35 cellular contexts compared by ENCODE assay signal in genomic region chr6:164045082-164045481, GRCh38.
"Had no signal": no experiment of that assay in that cellular context is flagged by ENCODE, and none has a peak within 500 bp of the region (broad histone marks: within the 10 kb centered on the region; RNA-seq: fewer than 3 reads in every experiment).

No MANE protein-coding gene starts in this region.

- ATAC-seq: activated CD4-positive, alpha-beta T cell treated with anti-CD3 and anti-CD28 coated beads for 36 hours; activated CD8-positive, alpha-beta memory T cell treated with anti-CD3 and anti-CD28 coated beads, Interleukin-2, amount 10 ng/mL, durations not matched to agents 7 days and 5 days; activated CD8-positive, alpha-beta T cell treated with anti-CD3 and anti-CD28 coated beads, Interleukin-2, amount 10 ng/mL, durations not matched to agents 7 days and 5 days; activated naive CD4-positive, alpha-beta T cell treated with anti-CD3 and anti-CD28 coated beads, Interleukin-2, amount 50 U/mL, for 72 hours; foreskin keratinocyte; gastrocnemius medialis; T-helper 17 cell had no signal

- H3K36me3 ChIP-seq: ascending aorta, breast epithelium, cardiac muscle cell, colonic mucosa, esophagus muscularis mucosa, gastrocnemius medialis, heart right ventricle had no signal

- H3K9me3 ChIP-seq: ascending aorta, breast epithelium, colonic mucosa, esophagus muscularis mucosa, gastrocnemius medialis had no signal

- H3K9me3 Mint-ChIP-seq: activated CD4-positive, alpha-beta memory T cell treated with anti-CD3 and anti-CD28 coated beads for 36 hours; activated CD4-positive, alpha-beta T cell treated with anti-CD3 and anti-CD28 coated beads, Interleukin-2, amount 10 ng/mL, durations not matched to agents 24 days and 14 days; activated naive CD8-positive, alpha-beta T cell treated with anti-CD3 and anti-CD28 coated beads, Interleukin-2, amount 10 ng/mL, durations not matched to agents 7 days and 5 days; activated T-helper 1 cell treated with anti-CD3 and anti-CD28 coated beads, Interleukin-12 subunit alpha, Interleukin-12 subunit beta, Interleukin-2, Interleukin-4 antibody, amounts not matched to agents 30 ng/mL and 10 ng/mL and 1 ng/mL, durations not matched to agents 14 hours and 24 hours and 36 hours; activated T-helper 2 cell treated with anti-CD3 and anti-CD28 coated beads, Interferon-gamma antibody, Interleukin-2, Interleukin-4, amounts not matched to agents 10 μg/mL and 5 μg/mL and 100 μg/mL, durations not matched to agents 14 hours and 24 hours and 36 hours; T-helper 2 cell treated with Interferon-gamma antibody and Interleukin-4, amounts not matched to agents 5 μg/mL and 100 μg/mL, for 36 hours had no signal

- DNase-seq: activated CD4-positive, alpha-beta memory T cell treated with anti-CD3 and anti-CD28 coated beads for 36 hours; activated CD4-positive, alpha-beta T cell treated with anti-CD3 and anti-CD28 coated beads for 36 hours; activated CD4-positive, alpha-beta T cell treated with anti-CD3 and anti-CD28 coated beads, Interleukin-2, amount 10 ng/mL, durations not matched to agents 24 days and 14 days; activated CD4-positive, CD25-positive, alpha-beta regulatory T cell; activated CD4-positive, CD25-positive, alpha-beta regulatory T cell treated with anti-CD3 and anti-CD28 coated beads, Interleukin-2, amount 50 U/mL, for 72 hours; activated CD8-positive, alpha-beta memory T cell treated with anti-CD3 and anti-CD28 coated beads, Interleukin-2, amount 10 ng/mL, durations not matched to agents 7 days and 5 days; activated CD8-positive, alpha-beta memory T cell treated with anti-CD3 and anti-CD28 coated beads, Interleukin-2, amount 50 U/mL, for 4 hours; activated CD8-positive, alpha-beta T cell treated with anti-CD3 and anti-CD28 coated beads, Interleukin-2, amount 10 ng/mL, durations not matched to agents 7 days and 5 days; activated effector memory CD4-positive, alpha-beta T cell treated with anti-CD3 and anti-CD28 coated beads, Interleukin-2, amount 50 U/mL, for 16 hours; activated naive CD4-positive, alpha-beta T cell treated with anti-CD3 and anti-CD28 coated beads, Interleukin-2, amount 10 ng/mL, durations not matched to agents 7 days and 5 days; activated naive CD8-positive, alpha-beta T cell treated with anti-CD3 and anti-CD28 coated beads, Interleukin-2, amount 10 ng/mL, durations not matched to agents 7 days and 5 days; activated T-cell treated with anti-CD3 and anti-CD28 coated beads, Interleukin-2, amount 50 U/mL, for 1 hour; activated T-cell treated with anti-CD3 and anti-CD28 coated beads, Interleukin-2, amount 50 U/mL, for 48 hours; central memory CD4-positive, alpha-beta T cell; cerebellar nuclear complex; colonic mucosa; dorsolateral prefrontal cortex; effector memory CD4-positive, alpha-beta T cell; endodermal cell; erythroblast; foreskin keratinocyte; gastrocnemius medialis; heart right ventricle; T-helper 1 cell; T-helper 17 cell; T1000 had no signal

- H3K4me3 ChIP-seq: ascending aorta, breast epithelium, cardiac muscle cell, colonic mucosa, dorsolateral prefrontal cortex, esophagus muscularis mucosa, gastrocnemius medialis, heart right ventricle had no signal

- H3K4me3 Mint-ChIP-seq: activated CD4-positive, alpha-beta memory T cell treated with anti-CD3 and anti-CD28 coated beads for 36 hours; activated CD4-positive, alpha-beta T cell treated with anti-CD3 and anti-CD28 coated beads for 36 hours; activated CD4-positive, alpha-beta T cell treated with anti-CD3 and anti-CD28 coated beads, Interleukin-2, amount 10 ng/mL, durations not matched to agents 24 days and 14 days; activated CD8-positive, alpha-beta memory T cell treated with anti-CD3 and anti-CD28 coated beads, Interleukin-2, amount 10 ng/mL, durations not matched to agents 7 days and 5 days; activated CD8-positive, alpha-beta T cell treated with anti-CD3 and anti-CD28 coated beads, Interleukin-2, amount 10 ng/mL, durations not matched to agents 7 days and 5 days; activated naive CD4-positive, alpha-beta T cell treated with anti-CD3 and anti-CD28 coated beads, Interleukin-2, amount 10 ng/mL, durations not matched to agents 7 days and 5 days; activated naive CD8-positive, alpha-beta T cell treated with anti-CD3 and anti-CD28 coated beads, Interleukin-2, amount 10 ng/mL, durations not matched to agents 7 days and 5 days; activated T-helper 1 cell treated with anti-CD3 and anti-CD28 coated beads, Interleukin-12 subunit alpha, Interleukin-12 subunit beta, Interleukin-2, Interleukin-4 antibody, amounts not matched to agents 30 ng/mL and 10 ng/mL and 1 ng/mL, durations not matched to agents 14 hours and 24 hours and 36 hours; brain; endodermal cell; T-helper 17 cell; T-helper 2 cell treated with Interferon-gamma antibody and Interleukin-4, amounts not matched to agents 5 μg/mL and 100 μg/mL, for 36 hours had no signal

- H3K4me1 ChIP-seq: ascending aorta, breast epithelium, colonic mucosa, esophagus muscularis mucosa, foreskin keratinocyte, gastrocnemius medialis had no signal

- H3K27me3 Mint-ChIP-seq: activated CD4-positive, alpha-beta T cell treated with anti-CD3 and anti-CD28 coated beads, Interleukin-2, amount 10 ng/mL, durations not matched to agents 24 days and 14 days; activated CD8-positive, alpha-beta memory T cell treated with anti-CD3 and anti-CD28 coated beads, Interleukin-2, amount 10 ng/mL, durations not matched to agents 7 days and 5 days; activated naive CD4-positive, alpha-beta T cell treated with anti-CD3 and anti-CD28 coated beads, Interleukin-2, amount 10 ng/mL, durations not matched to agents 7 days and 5 days; activated naive CD8-positive, alpha-beta T cell treated with anti-CD3 and anti-CD28 coated beads, Interleukin-2, amount 10 ng/mL, durations not matched to agents 7 days and 5 days; brain had no signal

- H3K27ac ChIP-seq: ascending aorta, breast epithelium, cardiac muscle cell, colonic mucosa, dorsolateral prefrontal cortex, esophagus muscularis mucosa, foreskin keratinocyte, gastrocnemius medialis had no signal

- H3K27me3 ChIP-seq: ascending aorta, breast epithelium, cardiac muscle cell, colonic mucosa, esophagus muscularis mucosa, foreskin keratinocyte, gastrocnemius medialis, heart right ventricle had no signal

- H3K36me3 Mint-ChIP-seq: activated CD4-positive, alpha-beta memory T cell treated with anti-CD3 and anti-CD28 coated beads for 36 hours; activated CD8-positive, alpha-beta memory T cell treated with anti-CD3 and anti-CD28 coated beads, Interleukin-2, amount 10 ng/mL, durations not matched to agents 7 days and 5 days; activated naive CD4-positive, alpha-beta T cell treated with anti-CD3 and anti-CD28 coated beads, Interleukin-2, amount 10 ng/mL, durations not matched to agents 7 days and 5 days; activated naive CD4-positive, alpha-beta T cell treated with anti-CD3 and anti-CD28 coated beads, Interleukin-2, amount 50 U/mL, for 72 hours; activated naive CD8-positive, alpha-beta T cell treated with anti-CD3 and anti-CD28 coated beads, Interleukin-2, amount 10 ng/mL, durations not matched to agents 7 days and 5 days had no signal

- H3K4me1 Mint-ChIP-seq: activated CD4-positive, alpha-beta T cell treated with anti-CD3 and anti-CD28 coated beads for 36 hours; activated CD4-positive, alpha-beta T cell treated with anti-CD3 and anti-CD28 coated beads, Interleukin-2, amount 10 ng/mL, durations not matched to agents 24 days and 14 days; activated CD8-positive, alpha-beta memory T cell treated with anti-CD3 and anti-CD28 coated beads, Interleukin-2, amount 10 ng/mL, durations not matched to agents 7 days and 5 days; activated naive CD8-positive, alpha-beta T cell treated with anti-CD3 and anti-CD28 coated beads, Interleukin-2, amount 10 ng/mL, durations not matched to agents 7 days and 5 days; endodermal cell; T-helper 17 cell had no signal

- H3K27ac Mint-ChIP-seq: activated CD4-positive, alpha-beta memory T cell treated with anti-CD3 and anti-CD28 coated beads for 36 hours; activated CD4-positive, alpha-beta T cell treated with anti-CD3 and anti-CD28 coated beads for 36 hours; activated CD4-positive, alpha-beta T cell treated with anti-CD3 and anti-CD28 coated beads, Interleukin-2, amount 10 ng/mL, durations not matched to agents 24 days and 14 days; activated CD8-positive, alpha-beta memory T cell treated with anti-CD3 and anti-CD28 coated beads, Interleukin-2, amount 10 ng/mL, durations not matched to agents 7 days and 5 days; activated CD8-positive, alpha-beta T cell treated with anti-CD3 and anti-CD28 coated beads, Interleukin-2, amount 10 ng/mL, durations not matched to agents 7 days and 5 days; activated naive CD4-positive, alpha-beta T cell treated with anti-CD3 and anti-CD28 coated beads, Interleukin-2, amount 10 ng/mL, durations not matched to agents 7 days and 5 days; activated naive CD4-positive, alpha-beta T cell treated with anti-CD3 and anti-CD28 coated beads, Interleukin-2, amount 50 U/mL, for 72 hours; activated naive CD8-positive, alpha-beta T cell treated with anti-CD3 and anti-CD28 coated beads, Interleukin-2, amount 10 ng/mL, durations not matched to agents 7 days and 5 days; activated T-helper 1 cell treated with anti-CD3 and anti-CD28 coated beads, Interleukin-12 subunit alpha, Interleukin-12 subunit beta, Interleukin-2, Interleukin-4 antibody, amounts not matched to agents 30 ng/mL and 10 ng/mL and 1 ng/mL, durations not matched to agents 14 hours and 24 hours and 36 hours; activated T-helper 2 cell treated with anti-CD3 and anti-CD28 coated beads, Interferon-gamma antibody, Interleukin-2, Interleukin-4, amounts not matched to agents 10 μg/mL and 5 μg/mL and 100 μg/mL, durations not matched to agents 14 hours and 24 hours and 36 hours; brain; endodermal cell; T-helper 17 cell; T-helper 2 cell treated with Interferon-gamma antibody and Interleukin-4, amounts not matched to agents 5 μg/mL and 100 μg/mL, for 36 hours had no signal
